In the genomic region with DNA sequence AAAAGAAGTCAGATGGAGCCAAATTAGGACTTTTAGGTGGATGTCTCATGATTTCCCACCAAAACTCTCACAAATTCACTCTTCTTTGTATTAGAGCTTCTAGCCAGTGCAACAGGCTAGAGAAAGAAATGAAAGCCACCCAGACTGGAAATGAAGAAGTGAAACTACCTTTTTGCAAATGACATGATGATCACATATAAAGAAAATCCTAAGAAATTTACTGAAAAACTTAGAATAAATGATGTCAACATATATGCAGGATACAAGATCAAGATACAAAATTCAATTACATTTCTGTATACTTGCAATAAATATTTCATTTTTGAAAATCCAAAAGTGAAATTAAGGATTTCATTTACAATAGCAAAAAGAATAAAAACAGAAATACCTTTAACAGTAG, we compare ENCODE assay signal across 17 cellular contexts.
DNase-seq lines count a peak whose midpoint lies in the region; ATAC-seq and TF ChIP-seq lines count a peak whose summit lies in the region.
"Had no signal": no experiment of that assay in that cellular context is flagged by ENCODE, and none has a peak within 500 bp of the region (broad histone marks: within the 10 kb centered on the region; RNA-seq: fewer than 3 reads in every experiment).

No MANE protein-coding gene starts in this region.

- no peaks in the 10 kb centered on the region for H3K27me3 Mint-ChIP-seq in T-helper 17 cell
- H3K27me3 Mint-ChIP-seq: stimulated activated naive CD8-positive, alpha-beta T cell treated with anti-CD3 and anti-CD28 coated beads, Interleukin-15, Interleukin-2, amounts not matched to agents 100 ng/mL and 50 ng/mL, for 24 hours had no signal

- H3K36me3 ChIP-seq in body of pancreas (replicated peaks in 1 of 2; ENCODE audit: insufficient read depth in 1 of 2, low read depth in 2 of 2) = peaks cover 6 to 17% of the 10 kb centered on the region in 2 donors

- no peaks in the 10 kb centered on the region for H3K27me3 ChIP-seq in body of pancreas

- H3K27ac ChIP-seq in body of pancreas = no peak overlapping the region

- ATAC-seq in GM18498 (IDR thresholded peaks at IDR 0.05; ENCODE audit: unreplicated experiment) = peak; percentile 23
- ATAC-seq in GM21367 (IDR thresholded peaks at IDR 0.05; ENCODE audit: unreplicated experiment) = peak; percentile 29
- ATAC-seq in HG03280 (IDR thresholded peaks at IDR 0.05; ENCODE audit: unreplicated experiment) = peak; percentile 38
- ATAC-seq in T-helper 17 cell = no peak
- ATAC-seq in body of pancreas = no peak

- H3K9me3 ChIP-seq in T-helper 17 cell (ENCODE audit: control insufficient read depth, low read length, poor library complexity, severe bottlenecking) = no peaks in the 10 kb centered on the region
- peaks cover 0 to 4% (median 0%) of the 10 kb centered on the region in 3 donors for H3K9me3 ChIP-seq in body of pancreas

- no peak for TF ChIP-seq CTCF in body of pancreas (IDR thresholded peaks at IDR 0.05)

- intact Hi-C loops in body of pancreas (cut with DNase I) = no loop called here

- peaks cover 10% of the 10 kb centered on the region for H3K4me1 ChIP-seq in body of pancreas

- H3K4me3 Mint-ChIP-seq in T-helper 17 cell = no peak overlapping the region
- H3K4me3 Mint-ChIP-seq: stimulated activated naive CD8-positive, alpha-beta T cell treated with anti-CD3 and anti-CD28 coated beads, Interleukin-15, Interleukin-2, amounts not matched to agents 100 ng/mL and 50 ng/mL, for 24 hours had no signal

- peaks cover 46% of the 10 kb centered on the region for H3K4me1 Mint-ChIP-seq in T-helper 17 cell

- peaks cover 11% of the 10 kb centered on the region for H3K36me3 Mint-ChIP-seq in T-helper 17 cell (ENCODE audit: low read depth)

- peak overlapping the region; percentile 71 for H3K27ac Mint-ChIP-seq in T-helper 17 cell
- H3K27ac Mint-ChIP-seq: stimulated activated naive CD8-positive, alpha-beta T cell treated with anti-CD3 and anti-CD28 coated beads, Interleukin-15, Interleukin-2, amounts not matched to agents 100 ng/mL and 50 ng/mL, for 24 hours had no signal

- no peak overlapping the region for H3K4me3 ChIP-seq in body of pancreas

- TF ChIP-seq POLR2A in body of pancreas (IDR thresholded peaks at IDR 0.05) = no peak

- DNase-seq in T-helper 17 cell (no peak), body of pancreas (no peak), DMS153 (lab: John Stamatoyannopoulos, UW) (no peak), NCI-H69 (lab: John Stamatoyannopoulos, UW) (no peak)
- DNase-seq in stimulated activated CD4-positive, alpha-beta T cell treated with anti-CD3 and anti-CD28 coated beads, Interleukin-2, amount 100 ng/mL, for 24 hours = no peak
- DNase-seq: activated CD4-positive, CD25-positive, alpha-beta regulatory T cell; activated CD8-positive, alpha-beta memory T cell treated with anti-CD3 and anti-CD28 coated beads, Interleukin-2, amount 50 U/mL, for 48 hours; amygdala; GDM1; NCI-H1092; NCI-H510A; retina; stimulated activated CD4-positive, alpha-beta T cell treated with anti-CD3 and anti-CD28 coated beads, Interleukin-2, amount 100 ng/mL, for 48 hours had no signal

Comparison
In these comparisons a context has a peak if more than half of its experiments do, and no peak if none do; other contexts are left out.
1. ATAC-seq: peak in GM18498 (single experiment), GM21367 (single experiment) and HG03280 (single experiment); none in T-helper 17 cell (single experiment) and body of pancreas (single experiment).